8 cellular contexts compared by ENCODE assay signal in the genomic region with DNA sequence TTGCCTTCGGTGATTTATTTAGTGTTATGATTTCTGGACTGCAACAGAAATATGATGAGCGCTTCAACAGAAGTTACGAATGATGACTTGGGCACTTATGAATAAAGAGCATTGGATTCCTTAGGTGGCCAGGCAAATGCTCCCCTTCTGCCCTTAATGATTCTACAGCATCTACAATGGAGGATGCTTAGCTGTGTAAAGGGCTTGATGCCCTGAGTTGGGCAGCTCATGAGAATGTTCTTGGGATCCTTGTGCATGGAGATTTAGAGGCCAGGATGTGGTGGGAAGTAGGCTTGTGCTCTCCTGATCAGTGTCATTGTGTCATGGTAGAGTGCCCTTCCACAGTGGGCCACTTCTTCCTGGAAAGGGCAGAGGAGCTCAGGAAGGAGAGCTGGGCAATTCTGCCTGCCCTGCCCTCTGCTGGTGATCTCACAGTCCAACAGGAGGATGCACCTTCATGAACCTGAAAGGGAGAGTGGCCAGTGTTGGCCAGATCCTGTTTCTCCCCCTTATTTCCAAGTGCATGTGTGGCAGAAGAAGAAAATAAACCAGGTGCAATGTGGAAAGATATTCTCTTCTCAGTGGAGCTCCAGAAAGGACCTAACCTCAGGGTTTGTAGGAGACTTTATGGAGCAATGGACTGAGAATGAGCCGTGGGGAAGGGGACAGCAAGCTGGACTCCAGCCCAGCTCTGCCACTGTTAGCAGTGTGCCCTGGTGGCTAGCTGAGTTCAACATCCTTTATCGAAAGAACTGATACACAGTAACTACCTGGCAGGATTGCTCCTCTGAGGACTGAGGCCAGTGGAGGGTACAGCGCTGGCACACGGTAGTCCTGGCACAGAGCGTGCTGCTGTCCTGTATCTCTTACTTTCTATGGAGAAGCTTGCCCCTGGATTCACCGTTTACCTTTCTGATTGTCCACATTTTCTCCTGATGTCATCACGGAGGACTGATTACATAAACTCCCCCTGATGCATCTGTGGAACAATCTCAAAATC.
DNase-seq lines count a peak whose midpoint lies in the region; ATAC-seq and TF ChIP-seq lines count a peak whose summit lies in the region.

No MANE protein-coding gene starts in this region.

- no peak overlapping the region for H3K18ac ChIP-seq in H9 (ENCODE audit: insufficient read length, low read depth, low read length)

- H3K4me2 ChIP-seq in H9 (ENCODE audit: insufficient read depth, insufficient read length, low read length): no peak overlapping the region

- no peak for TF ChIP-seq POLR2A in prostate gland (IDR thresholded peaks at IDR 0.05)

- H4K91ac ChIP-seq in H9 (ENCODE audit: insufficient read length, low read depth, low read length): no peak overlapping the region

- H3K27ac ChIP-seq in H9 (ENCODE audit: insufficient read length, low read depth, low read length) (no peak overlapping the region), prostate gland (no peak overlapping the region)

- H2BK120ac ChIP-seq in H9 (ENCODE audit: low read depth, low read length, poor library complexity, severe bottlenecking): no peak overlapping the region

- intact Hi-C loops in prostate gland (cut with DNase I): no loop called here
- intact Hi-C loops in activated CD4-positive, alpha-beta T cell treated with anti-CD3 and anti-CD28 coated beads, Interleukin-2, amount 10 ng/mL, durations not matched to agents 24 days and 14 days (cut with micrococcal nuclease): no loop called here

- peaks cover 3% of the 10 kb centered on the region for H4K20me1 ChIP-seq in H9 (ENCODE audit: control insufficient read depth, insufficient read depth, insufficient read length)

- no peaks in the 10 kb centered on the region for H3K79me2 ChIP-seq in H9 (ENCODE audit: insufficient read depth, low read length)

- H3K27me3 ChIP-seq in H9 (ENCODE audit: insufficient read depth, low read length): no peaks in the 10 kb centered on the region
- H3K27me3 ChIP-seq in prostate gland (replicated peaks; ENCODE audit: insufficient read depth): no peaks in the 10 kb centered on the region

- no peaks in the 10 kb centered on the region; the same call in 1 of the 2 replicates for H3K27me3 Mint-ChIP-seq in H9 (ENCODE audit: low read depth)
- H3K27me3 Mint-ChIP-seq in stimulated activated memory B cell treated with anti-CD40 and anti-IgM and Interleukin-4, amounts not matched to agents 10 μg/mL and 1 μg/mL and 100 μg/mL, for 72 hours: no peaks in the 10 kb centered on the region
- H3K27me3 Mint-ChIP-seq in activated CD4-positive, alpha-beta T cell treated with anti-CD3 and anti-CD28 coated beads, Interleukin-2, amount 10 ng/mL, durations not matched to agents 24 days and 14 days: no peaks in the 10 kb centered on the region

- no peaks in the 10 kb centered on the region for H3K4me1 Mint-ChIP-seq in H9
- no peaks in the 10 kb centered on the region for H3K4me1 Mint-ChIP-seq in stimulated activated memory B cell treated with anti-CD40 and anti-IgM and Interleukin-4, amounts not matched to agents 10 μg/mL and 1 μg/mL and 100 μg/mL, for 72 hours
- H3K4me1 Mint-ChIP-seq in activated CD4-positive, alpha-beta T cell treated with anti-CD3 and anti-CD28 coated beads, Interleukin-2, amount 10 ng/mL, durations not matched to agents 24 days and 14 days: no peaks in the 10 kb centered on the region

- H3K4me3 ChIP-seq in prostate gland: no peak overlapping the region

- H4K8ac ChIP-seq in H9 (replicated peaks; ENCODE audit: insufficient read length, low read depth, low read length): no peak overlapping the region

- peaks cover 5 to 8% of the 10 kb centered on the region in 2 experiments; a peak in 3 of 5 replicates for H3K9me3 Mint-ChIP-seq in H9
- no peaks in the 10 kb centered on the region for H3K9me3 Mint-ChIP-seq in stimulated activated memory B cell treated with anti-CD40 and anti-IgM and Interleukin-4, amounts not matched to agents 10 μg/mL and 1 μg/mL and 100 μg/mL, for 72 hours
- no peaks in the 10 kb centered on the region for H3K9me3 Mint-ChIP-seq in activated CD4-positive, alpha-beta T cell treated with anti-CD3 and anti-CD28 coated beads, Interleukin-2, amount 10 ng/mL, durations not matched to agents 24 days and 14 days

- H3K4me1 ChIP-seq in H9 (ENCODE audit: insufficient read depth, low read length) (no peaks in the 10 kb centered on the region), prostate gland (replicated peaks) (no peaks in the 10 kb centered on the region)

- peak; percentile 97 for ATAC-seq in SK-N-SH treated with all-trans-retinoic acid at 6 μM for 48 hours
- no peak for ATAC-seq in stimulated activated memory B cell treated with anti-CD40 and anti-IgM and Interleukin-4, amounts not matched to agents 10 μg/mL and 1 μg/mL and 100 μg/mL, for 72 hours
- no peak for ATAC-seq in HG02642 (IDR thresholded peaks at IDR 0.05; ENCODE audit: poor library complexity, unreplicated experiment)

- no peak overlapping the region for H2AFZ ChIP-seq in H9 (ENCODE audit: low read length)

- no peak overlapping the region for H3K14ac ChIP-seq in H9 (ENCODE audit: insufficient read depth, low read length)

- no CpG with 5 or more reads among the region's 10 CpGs for WGBS in H9 (ENCODE audit: extremely low coverage, insufficient read length, low lambda C conversion rate)
- 82% methylated on average over 10 of the region's 10 CpGs for WGBS in prostate gland

- H3K23me2 ChIP-seq in H9 (ENCODE audit: insufficient read length, low read depth, low read length, poor library complexity, severe bottlenecking): no peaks in the 10 kb centered on the region

- H2BK20ac ChIP-seq in H9 (ENCODE audit: low read depth, low read length, poor library complexity, severe bottlenecking): no peak overlapping the region

- H2AK5ac ChIP-seq in H9 (ENCODE audit: insufficient read length, low read length): no peak overlapping the region

- peak; percentile 81 for DNase-seq in DMS 273 (lab: John Stamatoyannopoulos, UW; ENCODE audit: unreplicated experiment)
- peak; percentile 79 for DNase-seq in H9
- peak; percentile 76 for DNase-seq in iPS-NIHi7 (ENCODE audit: extremely low spot score)
- DNase-seq in prostate gland (ENCODE audit: low spot score): no peak
- DNase-seq in activated CD4-positive, alpha-beta T cell treated with anti-CD3 and anti-CD28 coated beads, Interleukin-2, amount 10 ng/mL, durations not matched to agents 24 days and 14 days: no peak

- no peak overlapping the region for H4K5ac ChIP-seq in H9 (ENCODE audit: insufficient read length, low read depth, low read length)

- no peak overlapping the region for H3K56ac ChIP-seq in H9 (ENCODE audit: insufficient read length, low read depth, low read length)

- H3T11ph ChIP-seq in H9 (ENCODE audit: low read length): no peak overlapping the region

- H3K9me3 ChIP-seq in H9 (ENCODE audit: control insufficient read depth, low read depth, low read length) (peaks cover 4% of the 10 kb centered on the region), prostate gland (no peaks in the 10 kb centered on the region)

- H3K23ac ChIP-seq in H9 (ENCODE audit: insufficient read length, low read depth, low read length): no peak overlapping the region

- H3K36me3 Mint-ChIP-seq in H9 (ENCODE audit: insufficient read depth in 1 of 3, low read depth in 3 of 3): no peaks in the 10 kb centered on the region; a peak in 1 of 7 replicates
- no peaks in the 10 kb centered on the region for H3K36me3 Mint-ChIP-seq in stimulated activated memory B cell treated with anti-CD40 and anti-IgM and Interleukin-4, amounts not matched to agents 10 μg/mL and 1 μg/mL and 100 μg/mL, for 72 hours
- H3K36me3 Mint-ChIP-seq in activated CD4-positive, alpha-beta T cell treated with anti-CD3 and anti-CD28 coated beads, Interleukin-2, amount 10 ng/mL, durations not matched to agents 24 days and 14 days (ENCODE audit: low read depth): no peaks in the 10 kb centered on the region

- no peak overlapping the region for H3K4me3 Mint-ChIP-seq in H9
- H3K4me3 Mint-ChIP-seq in stimulated activated memory B cell treated with anti-CD40 and anti-IgM and Interleukin-4, amounts not matched to agents 10 μg/mL and 1 μg/mL and 100 μg/mL, for 72 hours: no peak overlapping the region
- H3K4me3 Mint-ChIP-seq in activated CD4-positive, alpha-beta T cell treated with anti-CD3 and anti-CD28 coated beads, Interleukin-2, amount 10 ng/mL, durations not matched to agents 24 days and 14 days: no peak overlapping the region

- H3K27ac Mint-ChIP-seq in H9: no peak overlapping the region
- H3K27ac Mint-ChIP-seq in stimulated activated memory B cell treated with anti-CD40 and anti-IgM and Interleukin-4, amounts not matched to agents 10 μg/mL and 1 μg/mL and 100 μg/mL, for 72 hours: no peak overlapping the region
- H3K27ac Mint-ChIP-seq in activated CD4-positive, alpha-beta T cell treated with anti-CD3 and anti-CD28 coated beads, Interleukin-2, amount 10 ng/mL, durations not matched to agents 24 days and 14 days: no peak overlapping the region

- no peak overlapping the region for H2BK12ac ChIP-seq in H9 (ENCODE audit: insufficient read length, low read depth, low read length)

- TF ChIP-seq CTCF in H9 (conservative IDR thresholded peaks at IDR 0.05) (peak; percentile 84), prostate gland (IDR thresholded peaks at IDR 0.05) (peak in 2 of 4 experiments; percentile 33 to 47)

- H3K36me3 ChIP-seq in prostate gland: no peaks in the 10 kb centered on the region

- no peaks in the 10 kb centered on the region for H3K79me1 ChIP-seq in H9 (ENCODE audit: insufficient read depth, low read depth, low read length, poor library complexity, severe bottlenecking)

- H3K9ac ChIP-seq in H9 (ENCODE audit: extremely low read depth, insufficient read length, low read length): no peak overlapping the region

- H2BK15ac ChIP-seq in H9 (ENCODE audit: low read depth, low read length): no peak overlapping the region

- no peak overlapping the region for H3K4ac ChIP-seq in H9 (ENCODE audit: low read depth, low read length)

- no peak overlapping the region for H2BK5ac ChIP-seq in H9 (ENCODE audit: insufficient read length, low read length)

TF ChIP-seq in SK-N-SH treated with all-trans-retinoic acid at 6 μM for 48 hours, 23 proteins besides CTCF, POLR2A, EP300 and RAD21 (continues in another document):
- TF ChIP-seq GLIS3 (CRISPR knock-in tag; IDR thresholded peaks at IDR 0.05): no peak

Comparison
In these comparisons a context has a peak if more than half of its experiments do, and no peak if none do; other contexts are left out.
1. DNase-seq: peak in DMS 273 (single experiment), H9 (single experiment) and iPS-NIHi7 (single experiment); none in prostate gland (single experiment) and activated CD4-positive, alpha-beta T cell treated with anti-CD3 and anti-CD28 coated beads, Interleukin-2, amount 10 ng/mL, durations not matched to agents 24 days and 14 days (single experiment).